Comparison of ENCODE assay signal across 20 cellular contexts in the genomic region with DNA sequence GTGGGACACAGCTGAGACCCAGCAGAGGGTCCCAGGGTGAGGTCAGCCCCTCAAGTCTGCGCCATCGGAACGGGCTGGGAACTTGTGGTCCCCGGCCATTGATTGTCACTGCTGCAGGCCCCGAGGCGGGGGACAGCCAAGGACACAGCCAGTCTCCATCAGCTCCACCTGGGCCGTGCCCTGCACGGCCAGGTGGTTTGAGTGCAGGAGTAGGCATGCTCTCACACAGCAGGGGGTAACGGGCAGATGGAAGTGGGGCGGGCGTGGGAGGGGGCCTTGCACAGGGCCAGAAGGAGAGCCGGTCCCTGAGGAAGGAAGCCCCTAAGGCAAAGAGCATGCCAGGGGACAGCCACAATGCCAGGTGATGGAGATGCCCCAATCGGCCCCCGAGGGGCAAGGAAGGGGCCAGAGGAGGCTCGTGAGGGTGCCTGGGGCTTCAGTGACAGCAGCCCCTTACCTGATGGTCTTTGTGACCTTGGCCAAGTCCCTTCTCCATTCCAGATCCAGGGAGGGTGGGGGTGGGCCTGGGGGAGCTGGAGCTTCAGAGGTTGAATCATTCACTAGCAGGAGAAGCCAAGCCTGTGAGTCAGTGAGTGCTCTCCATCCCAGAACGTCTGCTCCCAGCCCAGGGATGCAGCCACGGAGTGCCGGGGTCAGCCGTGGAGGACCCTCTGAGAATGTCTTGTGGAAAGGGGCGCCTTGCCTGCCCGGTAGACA. TPM values are rescaled to one million over a fixed set of nuclear protein-coding genes. Genes with fewer than 3 reads are reported as not detected.
DNase-seq lines count a peak whose midpoint lies in the region; ATAC-seq, FAIRE-seq and TF ChIP-seq lines count a peak whose summit lies in the region.
"Had no signal": no experiment of that assay in that cellular context is flagged by ENCODE, and none has a peak within 500 bp of the region (broad histone marks: within the 10 kb centered on the region; RNA-seq: fewer than 3 reads in every experiment).

No MANE protein-coding gene starts in this region.

- 72 to 91% (median 76%) methylated on average over 4 to 21 of the region's 21 CpGs for WGBS in spleen, 5 donors

- FAIRE-seq in HTR-8/SVneo (lab: Jason Lieb, UNC) = no peak

- H3K4me1 ChIP-seq in spleen = peaks cover 0 to 12% (median 0%) of the 10 kb centered on the region in 6 donors
- H3K4me1 ChIP-seq: adrenal gland, vagina had no signal

- H3K27ac ChIP-seq in spleen = no peak overlapping the region
- H3K27ac ChIP-seq: gastroesophageal sphincter, KMS-11, vagina had no signal

- H3K36me3 ChIP-seq in spleen = no peaks in the 10 kb centered on the region
- H3K36me3 ChIP-seq: adrenal gland, gastroesophageal sphincter, vagina had no signal

- H3K4me3 ChIP-seq in spleen = no peak overlapping the region
- H3K4me3 ChIP-seq: adrenal gland, gastroesophageal sphincter, GM23338, vagina had no signal

- no peak for TF ChIP-seq POLR2A in spleen (IDR thresholded peaks at IDR 0.05)

- peak; percentile 80 for DNase-seq in AG08396 (ENCODE audit: low spot score)
- DNase-seq in HTR-8/SVneo (ENCODE audit: insufficient read length, low spot score) = peak; percentile 19
- DNase-seq in amniotic epithelial cell (ENCODE audit: low read depth) = peak; percentile 51
- peak; percentile 69 for DNase-seq in islet precursor cell
- DNase-seq in NOMO-1 (lab: John Stamatoyannopoulos, UW; ENCODE audit: unreplicated experiment in 2 of 2) = no peak
- DNase-seq in spleen = no peak
- DNase-seq: adrenal gland; endodermal cell; NCI-H1105 treated with DMSO at 0.1 percent for 48 hours; SHP77; stimulated activated CD4-positive, alpha-beta T cell treated with anti-CD3 and anti-CD28 coated beads, Interleukin-2, amount 100 ng/mL, for 48 hours had no signal

- no peak for TF ChIP-seq CTCF in spleen (IDR thresholded peaks at IDR 0.05 in 8 of 11, conservative IDR thresholded peaks at IDR 0.05 in 3 of 11)

- H3K9me3 ChIP-seq in spleen = no peaks in the 10 kb centered on the region
- H3K9me3 ChIP-seq: adrenal gland, gastroesophageal sphincter, vagina had no signal

- ATAC-seq in GM18907 (IDR thresholded peaks at IDR 0.05; ENCODE audit: unreplicated experiment) (no peak), GM21447 (IDR thresholded peaks at IDR 0.05; ENCODE audit: unreplicated experiment) (no peak)
- ATAC-seq: gastroesophageal sphincter, GM23338 had no signal

- intact Hi-C loops in spleen (cut with DNase I; ENCODE audit: low total_unique reads) = no loop called here

- H3K27me3 ChIP-seq in spleen (replicated peaks in 1 of 7) = peaks cover 0 to 73% (median 41%) of the 10 kb centered on the region in 7 donors
- H3K27me3 ChIP-seq: vagina had no signal

RNA-seq across cellular contexts. Expression of a gene that starts 2.3 kb away (rescaled TPM):
- under 1 TPM in 2 of 7 donors, not detected in 5; 0.07 to 0.13 TPM for total RNA-seq in spleen
- polyA plus RNA-seq in spleen = not detected
- total RNA-seq: activated CD8-positive, alpha-beta memory T cell treated with anti-CD3 and anti-CD28 coated beads for 36 hours; activated T-helper 2 cell treated with anti-CD3 and anti-CD28 coated beads, Interferon-gamma antibody, Interleukin-2, Interleukin-4, amounts not matched to agents 10 μg/mL and 5 μg/mL and 100 μg/mL, durations not matched to agents 14 hours and 24 hours and 36 hours; endodermal cell; omental fat pad had no signal
- polyA plus RNA-seq: GM23338 had no signal

RNA-seq across cellular contexts. Expression of a gene that starts 24.9 kb away (rescaled TPM):
- total RNA-seq in spleen = 100 to 1,000 TPM; 180 to 370 (median 268) TPM
- polyA plus RNA-seq in spleen = 100 to 1,000 TPM in 1 of 3 donors, 10 to 100 TPM in 2; 37.1 to 109 (median 40.1) TPM
- total RNA-seq: activated CD8-positive, alpha-beta memory T cell treated with anti-CD3 and anti-CD28 coated beads for 36 hours; activated T-helper 2 cell treated with anti-CD3 and anti-CD28 coated beads, Interferon-gamma antibody, Interleukin-2, Interleukin-4, amounts not matched to agents 10 μg/mL and 5 μg/mL and 100 μg/mL, durations not matched to agents 14 hours and 24 hours and 36 hours had no signal

RNA-seq across cellular contexts. Expression of a gene that starts 49.4 kb away (rescaled TPM):
- 10 to 100 TPM; 23.6 to 36.2 (median 33.2) TPM for total RNA-seq in spleen
- polyA plus RNA-seq in spleen = 10 to 100 TPM; 36.6 to 83.7 (median 79.8) TPM

Comparison
In these comparisons a context has a peak if more than half of its experiments do, and no peak if none do; other contexts are left out.
1. DNase-seq: peak in AG08396 (single experiment), HTR-8/SVneo (single experiment), amniotic epithelial cell (single experiment) and islet precursor cell (single experiment); none in NOMO-1 (0 of 2) and spleen (single experiment).